10 cellular contexts compared by ENCODE assay signal in the genomic region with DNA sequence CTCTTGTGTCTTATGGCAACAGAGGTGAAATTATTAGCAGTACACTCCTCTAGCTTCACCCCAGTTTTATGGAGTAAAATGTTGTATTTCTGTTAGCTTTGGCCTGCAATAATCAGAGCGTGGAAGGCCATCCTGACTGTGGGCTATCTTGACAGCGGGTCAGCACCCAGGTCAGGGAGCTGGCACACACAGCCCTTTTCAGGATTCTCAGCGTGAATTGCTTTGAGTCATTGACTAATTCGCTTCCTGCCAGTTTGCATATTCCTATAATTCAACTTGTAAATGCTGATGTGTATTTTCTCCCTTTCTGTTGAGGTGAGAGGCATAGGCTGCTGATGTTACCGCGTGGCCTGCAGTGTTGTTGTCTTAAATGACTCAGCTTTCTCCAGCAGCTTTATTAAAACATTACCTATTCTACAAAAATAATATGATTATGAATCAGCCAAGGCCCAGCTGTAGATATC.
DNase-seq lines count a peak whose midpoint lies in the region; ATAC-seq, FAIRE-seq and TF ChIP-seq lines count a peak whose summit lies in the region.
"Had no signal": no experiment of that assay in that cellular context is flagged by ENCODE, and none has a peak within 500 bp of the region (broad histone marks: within the 10 kb centered on the region; RNA-seq: fewer than 3 reads in every experiment).

No MANE protein-coding gene starts in this region.

- peak overlapping the region; percentile 65 for H3K4me2 ChIP-seq in astrocyte (ENCODE audit: low read length)

- no TSS peak for BruUV-seq in A673 (replicated peaks; lab: Mats Ljungman, UMichigan)

- peaks cover 24% of the 10 kb centered on the region for H3K36me3 ChIP-seq in A673 (ENCODE audit: insufficient read depth, low read length, poor library complexity, severe bottlenecking)
- H3K36me3 ChIP-seq in astrocyte (ENCODE audit: insufficient read depth, low read length), result peaks cover 39% of the 10 kb centered on the region
- peaks cover 0 to 58% of the 10 kb centered on the region in 2 donors for H3K36me3 ChIP-seq in left lung

- H3K4me1 Mint-ChIP-seq in HFFc6 (ENCODE audit: low read depth), result peaks cover 45% of the 10 kb centered on the region
- H3K4me1 Mint-ChIP-seq in astrocyte (ENCODE audit: low read depth, unreplicated experiment), result peaks cover 27% of the 10 kb centered on the region
- H3K4me1 Mint-ChIP-seq in activated naive CD4-positive, alpha-beta T cell treated with anti-CD3 and anti-CD28 coated beads for 36 hours (ENCODE audit: low read depth), result peaks cover 52% of the 10 kb centered on the region

- peaks cover 31% of the 10 kb centered on the region for H4K20me1 ChIP-seq in astrocyte (ENCODE audit: insufficient read depth, low read length)

- TF ChIP-seq CTCF in A673 (conservative IDR thresholded peaks at IDR 0.05; ENCODE audit: low read depth, low read length) (no peak), HFFc6 (IDR thresholded peaks at IDR 0.05) (no peak), astrocyte (IDR thresholded peaks at IDR 0.05; ENCODE audit: insufficient read depth, low read depth, low read length) (no peak), left lung (IDR thresholded peaks at IDR 0.05) (no peak), D721Med (IDR thresholded peaks at IDR 0.05; ENCODE audit: insufficient read depth, missing control alignments) (no peak)

- H3K27me3 Mint-ChIP-seq in HFFc6 (ENCODE audit: insufficient read depth), result no peaks in the 10 kb centered on the region; the same call in 1 of the 2 replicates
- H3K27me3 Mint-ChIP-seq in astrocyte (ENCODE audit: low read depth, unreplicated experiment), result no peaks in the 10 kb centered on the region
- no peaks in the 10 kb centered on the region for H3K27me3 Mint-ChIP-seq in activated naive CD4-positive, alpha-beta T cell treated with anti-CD3 and anti-CD28 coated beads for 36 hours (ENCODE audit: low read depth)

- intact Hi-C loops in A673 (cut with micrococcal nuclease; ENCODE audit: unreplicated experiment) (no loop called here), left lung (cut with DNase I) (no loop called here)
- intact Hi-C loops in activated naive CD4-positive, alpha-beta T cell treated with anti-CD3 and anti-CD28 coated beads for 36 hours (cut with micrococcal nuclease), result no loop called here

- CTCF ChIA-PET in A673 (lab: Charles Lee), result no interaction called here
- CTCF ChIA-PET in activated naive CD4-positive, alpha-beta T cell treated with anti-CD3 and anti-CD28 coated beads for 36 hours (lab: Charles Lee), result interaction anchor here (1.5 kb wide), 1 partner anchor 9 kb away, joined by 6 read pairs; no protein-coding TSS in a partner anchor

- H3K9me3 ChIP-seq in A673 (ENCODE audit: low read depth, low read length, poor library complexity, severe bottlenecking) (no peaks in the 10 kb centered on the region), astrocyte (ENCODE audit: insufficient read depth, low read depth, low read length) (no peaks in the 10 kb centered on the region), left lung (no peaks in the 10 kb centered on the region)

- H3K9ac ChIP-seq in astrocyte (ENCODE audit: low read length), result peak overlapping the region; percentile 57

- ATAC-seq in left lung, result peak; percentile 50
- ATAC-seq in HG02973 (IDR thresholded peaks at IDR 0.05; ENCODE audit: unreplicated experiment), result no peak

- POLR2A ChIA-PET in A673 (lab: Charles Lee; ENCODE audit: low non-redundant PET), result no interaction called here

- H3K4me3 ChIP-seq in A673 (ENCODE audit: low read depth, low read length, poor library complexity, severe bottlenecking) (no peak overlapping the region), astrocyte (ENCODE audit: insufficient read depth, low read depth, low read length) (no peak overlapping the region), left lung (no peak overlapping the region)

- H3K4me3 Mint-ChIP-seq in HFFc6 (no peak overlapping the region), astrocyte (ENCODE audit: unreplicated experiment) (no peak overlapping the region)
- H3K4me3 Mint-ChIP-seq in activated naive CD4-positive, alpha-beta T cell treated with anti-CD3 and anti-CD28 coated beads for 36 hours, result no peak overlapping the region

- H3K27me3 ChIP-seq in A673 (replicated peaks; ENCODE audit: insufficient read depth, low read depth, low read length, poor library complexity) (no peaks in the 10 kb centered on the region), astrocyte (ENCODE audit: insufficient read depth, low read length) (no peaks in the 10 kb centered on the region), left lung (no peaks in the 10 kb centered on the region)

- no peak overlapping the region for H2AFZ ChIP-seq in astrocyte (ENCODE audit: low read depth, low read length)

- H3K27ac Mint-ChIP-seq in HFFc6 (peak overlapping the region; percentile 42; the same call in 1 of the 2 replicates), astrocyte (ENCODE audit: unreplicated experiment) (peak overlapping the region; percentile 58)
- no peak overlapping the region for H3K27ac Mint-ChIP-seq in activated naive CD4-positive, alpha-beta T cell treated with anti-CD3 and anti-CD28 coated beads for 36 hours

- no peaks in the 10 kb centered on the region for H3K9me3 Mint-ChIP-seq in HFFc6
- H3K9me3 Mint-ChIP-seq in astrocyte (ENCODE audit: unreplicated experiment), result no peaks in the 10 kb centered on the region
- H3K9me3 Mint-ChIP-seq in activated naive CD4-positive, alpha-beta T cell treated with anti-CD3 and anti-CD28 coated beads for 36 hours, result no peaks in the 10 kb centered on the region

- peak overlapping the region; percentile 61 for H3K27ac ChIP-seq in A673 (ENCODE audit: low read depth, low read length, poor library complexity, severe bottlenecking)
- H3K27ac ChIP-seq in astrocyte (ENCODE audit: low read depth, low read length), result peak overlapping the region; percentile 82
- peak overlapping the region; percentile 2 to 7 for H3K27ac ChIP-seq in left lung

- H3K36me3 Mint-ChIP-seq in HFFc6 (ENCODE audit: low read depth) (peaks cover 39% of the 10 kb centered on the region), astrocyte (ENCODE audit: low read depth, unreplicated experiment) (peaks cover 31% of the 10 kb centered on the region)
- H3K36me3 Mint-ChIP-seq in activated naive CD4-positive, alpha-beta T cell treated with anti-CD3 and anti-CD28 coated beads for 36 hours (ENCODE audit: low read depth), result peaks cover 22% of the 10 kb centered on the region

- DNase-seq in A673 (ENCODE audit: low spot score), result peak; percentile 33
- DNase-seq in HFFc6, result no peak
- peak; percentile 83 for DNase-seq in astrocyte (ENCODE audit: low read depth)
- DNase-seq in left lung, result no peak
- DNase-seq in D721Med (ENCODE audit: insufficient read length, low spot score), result no peak
- no peak for DNase-seq in activated naive CD4-positive, alpha-beta T cell treated with anti-CD3 and anti-CD28 coated beads for 36 hours
- DNase-seq in AML-193 (lab: John Stamatoyannopoulos, UW), result no peak
- DNase-seq: DMS79, NCI-H1930 had no signal

- FAIRE-seq in astrocyte (lab: Jason Lieb, UNC), result no peak
- FAIRE-seq in D721Med (lab: Jason Lieb, UNC), result no peak

- H3K4me1 ChIP-seq in A673 (ENCODE audit: insufficient read depth, low read length, poor library complexity, severe bottlenecking) (peaks cover 22% of the 10 kb centered on the region), astrocyte (ENCODE audit: insufficient read depth, low read length) (peaks cover 29% of the 10 kb centered on the region), left lung (peaks cover 8 to 76% of the 10 kb centered on the region in 2 donors)

- H3K79me2 ChIP-seq in astrocyte (ENCODE audit: insufficient read depth, low read length), result peaks cover 83% of the 10 kb centered on the region

Comparison
In these comparisons a context has a peak if more than half of its experiments do, and no peak if none do; other contexts are left out.
1. DNase-seq: peak in A673 (single experiment) and astrocyte (single experiment); none in HFFc6 (single experiment), left lung (0 of 2), D721Med (single experiment), activated naive CD4-positive, alpha-beta T cell treated with anti-CD3 and anti-CD28 coated beads for 36 hours (single experiment) and AML-193 (0 of 2).
2. H3K27ac ChIP-seq: peak in every context shown above with its lines; median percentile 82 in astrocyte; 61 in A673; 4 in left lung.